8 cellular contexts compared by ENCODE assay signal in the genomic region with DNA sequence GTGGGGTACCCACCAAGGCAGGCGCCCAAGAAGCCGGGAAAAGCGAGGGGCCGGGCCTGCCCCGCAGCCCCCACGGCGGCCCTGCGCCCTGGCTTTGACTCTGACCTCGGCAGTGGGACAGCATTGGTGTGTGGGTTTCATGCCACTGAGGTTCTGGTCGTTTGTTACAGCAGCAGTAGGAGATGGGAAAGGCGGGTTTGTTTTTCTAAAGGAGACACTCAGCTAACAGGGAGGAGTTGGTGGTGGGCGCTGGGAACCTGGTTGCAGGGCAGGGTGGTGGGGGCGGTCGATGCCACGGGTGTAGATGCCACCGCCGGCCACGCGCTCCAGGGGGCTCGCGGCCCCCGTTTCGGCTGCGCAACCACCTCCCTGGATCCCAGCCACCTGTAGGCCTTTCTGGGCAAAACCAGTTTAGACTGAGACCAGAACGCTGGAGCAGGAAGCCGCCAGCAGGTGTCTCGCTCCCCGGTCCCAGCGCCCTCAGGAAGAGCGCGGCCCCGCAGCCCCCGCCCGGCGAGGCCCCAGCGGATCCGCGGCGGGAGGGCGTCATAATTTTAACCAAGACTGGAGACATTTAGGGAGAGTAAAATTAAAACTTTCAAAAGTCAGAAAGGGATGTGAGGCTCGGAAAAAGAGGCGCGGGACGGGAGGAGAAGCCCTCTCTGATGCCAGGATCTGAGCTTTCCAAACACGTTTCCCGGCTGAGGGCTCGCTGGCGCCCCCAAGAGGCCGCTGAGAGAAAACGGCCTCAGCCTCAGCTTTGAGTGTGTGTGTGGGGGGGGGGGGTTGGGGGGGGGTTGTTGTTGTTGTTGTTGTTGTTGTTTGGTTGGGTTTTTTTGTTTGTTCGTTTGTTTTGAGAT. TPM values are rescaled to one million over a fixed set of nuclear protein-coding genes. Genes with fewer than 3 reads are reported as not detected.
DNase-seq lines count a peak whose midpoint lies in the region; ATAC-seq and TF ChIP-seq lines count a peak whose summit lies in the region.

No MANE protein-coding gene starts in this region.

- H3K27ac ChIP-seq in PC-3 (ENCODE audit: low read length) (peak overlapping the region; percentile 33), tibial artery (peak overlapping the region; percentile 63 to 79)

- H3K27me3 Mint-ChIP-seq in activated T-helper 2 cell treated with anti-CD3 and anti-CD28 coated beads, Interferon-gamma antibody, Interleukin-2, Interleukin-4, amounts not matched to agents 10 μg/mL and 5 μg/mL and 100 μg/mL, durations not matched to agents 14 hours and 24 hours and 36 hours (ENCODE audit: low read depth): peaks cover 4% of the 10 kb centered on the region

- peak overlapping the region; percentile 65 for H3K4me3 Mint-ChIP-seq in activated T-helper 2 cell treated with anti-CD3 and anti-CD28 coated beads, Interferon-gamma antibody, Interleukin-2, Interleukin-4, amounts not matched to agents 10 μg/mL and 5 μg/mL and 100 μg/mL, durations not matched to agents 14 hours and 24 hours and 36 hours (ENCODE audit: low read depth)

- no peak overlapping the region for H3K27ac Mint-ChIP-seq in activated T-helper 2 cell treated with anti-CD3 and anti-CD28 coated beads, Interferon-gamma antibody, Interleukin-2, Interleukin-4, amounts not matched to agents 10 μg/mL and 5 μg/mL and 100 μg/mL, durations not matched to agents 14 hours and 24 hours and 36 hours

- peak; percentile 74 for TF ChIP-seq CTCF in PC-3 (conservative IDR thresholded peaks at IDR 0.05; ENCODE audit: low read depth, low read length)
- TF ChIP-seq CTCF in tibial artery (IDR thresholded peaks at IDR 0.05): peak; percentile 74 to 79

- H3F3A ChIP-seq in PC-3 (ENCODE audit: low read length, unreplicated experiment): no peaks in the 10 kb centered on the region

- no peaks in the 10 kb centered on the region for H3K79me2 ChIP-seq in PC-3 (ENCODE audit: low read length)

- H3K4me1 Mint-ChIP-seq in activated T-helper 2 cell treated with anti-CD3 and anti-CD28 coated beads, Interferon-gamma antibody, Interleukin-2, Interleukin-4, amounts not matched to agents 10 μg/mL and 5 μg/mL and 100 μg/mL, durations not matched to agents 14 hours and 24 hours and 36 hours (ENCODE audit: low read depth): peaks cover 2% of the 10 kb centered on the region

- POLR2A ChIA-PET in PC-3 (lab: Charles Lee; ENCODE audit: unreplicated experiment): interaction anchor here (0.6 to 0.8 kb wide), 4 partner anchors 11 to 415 kb away, joined by 3 to 6 read pairs (median 4); no protein-coding TSS in a partner anchor

- CTCF ChIA-PET in PC-3 (lab: Charles Lee): interaction anchor here (0.5 to 1.6 kb wide), 23 partner anchors 8 to 518 kb away, joined by 3 to 23 read pairs (median 5); partner anchors contain the start of genes AFG3L2 and PSMG2

- H3K9me3 ChIP-seq in PC-3 (ENCODE audit: low read length) (no peaks in the 10 kb centered on the region), tibial artery (no peaks in the 10 kb centered on the region)

- BruUV-seq in PC-3 (replicated peaks; lab: Mats Ljungman, UMichigan): no TSS peak

- H3K27me3 ChIP-seq in PC-3 (ENCODE audit: low read length) (no peaks in the 10 kb centered on the region), tibial artery (no peaks in the 10 kb centered on the region)

- H3K9me2 ChIP-seq in PC-3 (replicated peaks; ENCODE audit: low read length): no peaks in the 10 kb centered on the region

- no peaks in the 10 kb centered on the region for H4K20me1 ChIP-seq in PC-3 (ENCODE audit: low read length)

- DNase-seq in CD1c-positive myeloid dendritic cell (ENCODE audit: extremely low spot score) (peak; percentile 76), HuH-7.5 (ENCODE audit: low spot score) (peak; percentile 98), PC-3 (peak; percentile 82), foreskin melanocyte (peak; percentile 68), occipital lobe (lab: John Stamatoyannopoulos, UW) (peak; percentile 26), tibial artery (peak; percentile 44 to 86)
- DNase-seq in activated T-helper 2 cell treated with anti-CD3 and anti-CD28 coated beads, Interferon-gamma antibody, Interleukin-2, Interleukin-4, amounts not matched to agents 10 μg/mL and 5 μg/mL and 100 μg/mL, durations not matched to agents 14 hours and 24 hours and 36 hours (ENCODE audit: low spot score): peak; percentile 48

- peak; percentile 91 for ATAC-seq in GM19467 (IDR thresholded peaks at IDR 0.05; ENCODE audit: unreplicated experiment)
- peak; percentile 96 for ATAC-seq in PC-3

- H3K4me2 ChIP-seq in PC-3 (ENCODE audit: low read length): peak overlapping the region; percentile 94

- H3K36me3 ChIP-seq in PC-3 (ENCODE audit: low read depth, low read length) (no peaks in the 10 kb centered on the region), tibial artery (no peaks in the 10 kb centered on the region)

- intact Hi-C loops in PC-3 (cut with micrococcal nuclease) (loop anchor here (1.0 kb wide), 1 partner anchor 179 kb away; no protein-coding TSS in a partner anchor), tibial artery (cut with DNase I; ENCODE audit: low total_unique reads) (loop anchor here (5.0 to 10.0 kb wide), 2 partner anchors 36 to 383 kb away; partner anchors contain the start of genes SPIRE1 and TUBB6)
- intact Hi-C loops in activated T-helper 2 cell treated with anti-CD3 and anti-CD28 coated beads, Interferon-gamma antibody, Interleukin-2, Interleukin-4, amounts not matched to agents 10 μg/mL and 5 μg/mL and 100 μg/mL, durations not matched to agents 14 hours and 24 hours and 36 hours (cut with micrococcal nuclease): loop anchor here (5.0 kb wide), 1 partner anchor 386 kb away; the partner anchor contains the start of gene SPIRE1

- no peaks in the 10 kb centered on the region for H3K9me3 Mint-ChIP-seq in activated T-helper 2 cell treated with anti-CD3 and anti-CD28 coated beads, Interferon-gamma antibody, Interleukin-2, Interleukin-4, amounts not matched to agents 10 μg/mL and 5 μg/mL and 100 μg/mL, durations not matched to agents 14 hours and 24 hours and 36 hours

- H2AFZ ChIP-seq in PC-3 (ENCODE audit: low read length): peak overlapping the region; percentile 98

- H3K9ac ChIP-seq in PC-3 (ENCODE audit: low read length): peak overlapping the region; percentile 85

- no peaks in the 10 kb centered on the region for H3K36me3 Mint-ChIP-seq in activated T-helper 2 cell treated with anti-CD3 and anti-CD28 coated beads, Interferon-gamma antibody, Interleukin-2, Interleukin-4, amounts not matched to agents 10 μg/mL and 5 μg/mL and 100 μg/mL, durations not matched to agents 14 hours and 24 hours and 36 hours (ENCODE audit: low read depth)

- H3K4me3 ChIP-seq in PC-3 (ENCODE audit: low read length) (peak overlapping the region; percentile 87), tibial artery (peak overlapping the region; percentile 49 to 50)

- H3K4me1 ChIP-seq in PC-3 (ENCODE audit: insufficient read depth, low read length) (no peaks in the 10 kb centered on the region), tibial artery (peaks cover 0 to 11% (median 4%) of the 10 kb centered on the region in 4 donors)

RNA-seq across cellular contexts. Expression of gene CIDEA, which starts 17.4 kb away (rescaled TPM):
- total RNA-seq in PC-3 (2014; rRNA removed): not detected in 2 replicates
- total RNA-seq in activated T-helper 2 cell treated with anti-CD3 and anti-CD28 coated beads, Interferon-gamma antibody, Interleukin-2, Interleukin-4, amounts not matched to agents 10 μg/mL and 5 μg/mL and 100 μg/mL, durations not matched to agents 14 hours and 24 hours and 36 hours: not detected in 2 replicates
- 3.3 TPM for total RNA-seq in occipital lobe

RNA-seq across cellular contexts. Expression of gene TUBB6, which starts 36.4 kb away (rescaled TPM):
- total RNA-seq in PC-3 (2014; rRNA removed) (191 and 232 TPM in 2 replicates), occipital lobe (36.8 TPM)
- 54.2 and 57.2 TPM in 2 replicates for total RNA-seq in activated T-helper 2 cell treated with anti-CD3 and anti-CD28 coated beads, Interferon-gamma antibody, Interleukin-2, Interleukin-4, amounts not matched to agents 10 μg/mL and 5 μg/mL and 100 μg/mL, durations not matched to agents 14 hours and 24 hours and 36 hours

Comparison
In these comparisons a context has a peak if more than half of its experiments do, and no peak if none do; other contexts are left out.
1. Peak in every context shown above with its lines: DNase-seq, ATAC-seq, H3K4me3 ChIP-seq and H3K27ac ChIP-seq.
2. DNase-seq: peak in every context shown above with its lines; median percentile 98 in HuH-7.5; 82 in PC-3; 76 in CD1c-positive myeloid dendritic cell; 68 in foreskin melanocyte; 65 in tibial artery; 48 in activated T-helper 2 cell treated with anti-CD3 and anti-CD28 coated beads, Interferon-gamma antibody, Interleukin-2, Interleukin-4, amounts not matched to agents 10 μg/mL and 5 μg/mL and 100 μg/mL, durations not matched to agents 14 hours and 24 hours and 36 hours; 26 in occipital lobe.